ENCODE assay signal across 9 cellular contexts in the genomic region with DNA sequence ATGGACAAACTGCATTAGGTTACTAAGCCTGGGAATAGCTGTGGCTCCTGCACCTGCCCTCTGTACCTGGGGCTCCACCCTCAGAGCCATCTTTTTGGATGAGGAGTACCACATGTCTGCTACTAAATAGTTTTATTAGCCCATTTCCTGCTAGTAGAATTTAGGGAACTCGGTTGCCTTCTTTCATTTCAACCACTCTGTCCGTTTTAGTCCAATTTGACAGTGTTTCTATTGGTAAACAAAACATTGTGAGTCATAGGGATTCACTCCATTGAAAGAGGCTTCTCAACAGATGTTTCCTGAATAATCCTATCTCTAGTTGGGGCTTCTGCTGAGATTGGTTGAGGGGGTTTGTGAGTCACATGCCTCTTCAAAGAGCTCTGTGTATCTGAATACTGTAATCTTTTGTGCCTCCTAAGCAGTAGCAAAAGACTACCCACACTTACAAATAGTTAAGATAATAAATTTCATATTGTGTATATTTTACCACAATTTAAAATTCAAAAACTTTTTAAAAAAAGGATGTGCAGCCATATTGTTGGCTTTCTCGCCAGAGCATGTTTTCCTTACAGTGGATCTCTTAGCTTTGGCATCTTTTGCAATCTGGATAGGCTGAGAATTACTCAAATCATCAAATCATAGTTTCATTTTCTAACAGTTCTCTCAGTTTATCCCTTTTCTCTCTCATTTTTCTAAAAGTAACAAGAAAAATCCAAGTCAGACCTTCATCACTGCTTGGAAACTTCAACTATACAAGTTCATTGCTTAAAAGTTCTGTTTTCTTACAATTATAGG. TPM values are rescaled to one million over a fixed set of nuclear protein-coding genes. Genes with fewer than 3 reads are reported as not detected.
DNase-seq lines count a peak whose midpoint lies in the region; ATAC-seq and TF ChIP-seq lines count a peak whose summit lies in the region.
"Had no signal": no experiment of that assay in that cellular context is flagged by ENCODE, and none has a peak within 500 bp of the region (broad histone marks: within the 10 kb centered on the region; RNA-seq: fewer than 3 reads in every experiment).

No MANE protein-coding gene starts in this region.

- H3K27me3 ChIP-seq in MG63 (no peaks in the 10 kb centered on the region), lower lobe of right lung (ENCODE audit: low read depth) (no peaks in the 10 kb centered on the region)

- no peak for TF ChIP-seq CTCF in lower lobe of right lung (IDR thresholded peaks at IDR 0.05)

- ATAC-seq in lower lobe of right lung (peak; percentile 40 to 42), HG02885 (IDR thresholded peaks at IDR 0.05; ENCODE audit: poor library complexity, unreplicated experiment) (no peak), GM21526 (IDR thresholded peaks at IDR 0.05; ENCODE audit: low FRiP score, unreplicated experiment) (no peak), HG03108 (IDR thresholded peaks at IDR 0.05; ENCODE audit: unreplicated experiment) (no peak)

- H3K9me3 ChIP-seq in MG63 (no peaks in the 10 kb centered on the region), lower lobe of right lung (no peaks in the 10 kb centered on the region)

- H3K27ac ChIP-seq in lower lobe of right lung = no peak overlapping the region

- H3K36me3 ChIP-seq in MG63 = peaks cover 26% of the 10 kb centered on the region
- peaks cover 15% of the 10 kb centered on the region for H3K36me3 ChIP-seq in lower lobe of right lung

- DNase-seq in Ammon's horn (ENCODE audit: low spot score) = peak; percentile 34
- DNase-seq in MG63 = peak; percentile 29
- peak; percentile 46 for DNase-seq in dedifferentiated amniotic fluid mesenchymal stem cell (ENCODE audit: extremely low spot score)
- no peak for DNase-seq in lower lobe of right lung
- no peak for DNase-seq in cerebellum (ENCODE audit: low spot score)
- DNase-seq: COR-L47 had no signal

- H3K4me3 ChIP-seq in MG63 (no peak overlapping the region), lower lobe of right lung (no peak overlapping the region)

- intact Hi-C loops in lower lobe of right lung (cut with DNase I) = no loop called here

- peaks cover 22% of the 10 kb centered on the region for H3K4me1 ChIP-seq in lower lobe of right lung

RNA-seq across cellular contexts. Expression of gene FAM200B, which starts 9.9 kb away (rescaled TPM):
- total RNA-seq in MG63 (2014; rRNA removed; shearing (Covaris generic); ENCODE audit: low replicate concordance) = 10.2 and 22.6 TPM in 2 replicates
- total RNA-seq in lower lobe of right lung = 35.3 TPM
- total RNA-seq in cerebellum = 45.4 TPM

RNA-seq across cellular contexts. Expression of gene BST1, which starts 11.3 kb away (rescaled TPM):
- total RNA-seq in MG63 (2014; rRNA removed; shearing (Covaris generic); ENCODE audit: low replicate concordance) = 2.0 and 3.3 TPM in 2 replicates
- total RNA-seq in lower lobe of right lung (17.8 TPM), cerebellum (1.2 TPM)

RNA-seq across cellular contexts. Expression of gene FBXL5, which starts 36.4 kb away (rescaled TPM):
- total RNA-seq in MG63 (2014; rRNA removed; shearing (Covaris generic); ENCODE audit: low replicate concordance) = 26.2 and 35.0 TPM in 2 replicates
- total RNA-seq in lower lobe of right lung (113 TPM), cerebellum (140 TPM)

Comparison
In these comparisons a context has a peak if more than half of its experiments do, and no peak if none do; other contexts are left out.
1. DNase-seq: peak in Ammon's horn (single experiment), MG63 (single experiment) and dedifferentiated amniotic fluid mesenchymal stem cell (single experiment); none in lower lobe of right lung (single experiment) and cerebellum (single experiment).
2. ATAC-seq: peak in lower lobe of right lung (2 of 2); none in HG02885 (single experiment), GM21526 (single experiment) and HG03108 (single experiment).